18 cellular contexts compared by ENCODE assay signal in genomic region chr21:27519357-27519756, GRCh38.
A peak's percentile ranks its signal among the peaks of the same experiment; 100 is the strongest.
DNase-seq lines count a peak whose midpoint lies in the region; ATAC-seq and TF ChIP-seq lines count a peak whose summit lies in the region.
"Had no signal": no experiment of that assay in that cellular context is flagged by ENCODE, and none has a peak within 500 bp of the region (broad histone marks: within the 10 kb centered on the region; RNA-seq: fewer than 3 reads in every experiment).

No MANE protein-coding gene starts in this region.

- no peaks in the 10 kb centered on the region for H3K36me3 ChIP-seq in brain microvascular endothelial cell (replicated peaks)
- H3K36me3 ChIP-seq: BLaER1 treated with 17β-estradiol and CSF1 and Interleukin-3, amounts not matched to agents 10 nM and 100 nM; prostate gland had no signal

- no peak overlapping the region for H3K4me3 ChIP-seq in AG10803 (ENCODE audit: low read length)
- no peak overlapping the region for H3K4me3 ChIP-seq in LNCaP clone FGC (ENCODE audit: low read depth, low read length)
- no peak overlapping the region for H3K4me3 ChIP-seq in brain microvascular endothelial cell (ENCODE audit: low read depth, low read length)
- H3K4me3 ChIP-seq: BLaER1 treated with 17β-estradiol and CSF1 and Interleukin-3, amounts not matched to agents 10 nM and 100 nM; GM23338; prostate gland had no signal

- H3K27ac Mint-ChIP-seq in activated T-helper 17 cell treated with anti-CD3 and anti-CD28 coated beads, Interleukin-2, amount 50 U/mL, for 72 hours: no peak overlapping the region
- H3K27ac Mint-ChIP-seq in Calu3 (ENCODE audit: unreplicated experiment): no peak overlapping the region
- H3K27ac Mint-ChIP-seq: activated CD8-positive, alpha-beta memory T cell treated with anti-CD3 and anti-CD28 coated beads, Interleukin-2, amount 10 ng/mL, durations not matched to agents 7 days and 5 days; activated naive CD4-positive, alpha-beta T cell treated with anti-CD3 and anti-CD28 coated beads, Interleukin-2, amount 50 U/mL, for 24 hours; dendritic cell treated with granulocyte-macrophage colony-stimulating factor and Interleukin-4, amounts not matched to agents 40 ng/mL and 50 ng/mL, for 4 days; GM23338; type B pancreatic cell had no signal

- H3K27ac ChIP-seq in brain microvascular endothelial cell: peak overlapping the region; percentile 72
- H3K27ac ChIP-seq: BLaER1 treated with 17β-estradiol and CSF1 and Interleukin-3, amounts not matched to agents 10 nM and 100 nM; prostate gland had no signal

- CTCF ChIA-PET in Calu3 (lab: Charles Lee): no interaction called here

- H3K27me3 Mint-ChIP-seq in activated T-helper 17 cell treated with anti-CD3 and anti-CD28 coated beads, Interleukin-2, amount 50 U/mL, for 72 hours: no peaks in the 10 kb centered on the region
- H3K27me3 Mint-ChIP-seq in Calu3 (ENCODE audit: unreplicated experiment): no peaks in the 10 kb centered on the region
- H3K27me3 Mint-ChIP-seq: activated CD8-positive, alpha-beta memory T cell treated with anti-CD3 and anti-CD28 coated beads, Interleukin-2, amount 10 ng/mL, durations not matched to agents 7 days and 5 days; activated naive CD4-positive, alpha-beta T cell treated with anti-CD3 and anti-CD28 coated beads, Interleukin-2, amount 50 U/mL, for 24 hours; dendritic cell treated with granulocyte-macrophage colony-stimulating factor and Interleukin-4, amounts not matched to agents 40 ng/mL and 50 ng/mL, for 4 days; type B pancreatic cell had no signal

- intact Hi-C loops in Calu3 (cut with micrococcal nuclease; ENCODE audit: unreplicated experiment): no loop called here

- no peaks in the 10 kb centered on the region for H3K27me3 ChIP-seq in brain microvascular endothelial cell (replicated peaks)
- H3K27me3 ChIP-seq: BLaER1 treated with 17β-estradiol and CSF1 and Interleukin-3, amounts not matched to agents 10 nM and 100 nM had no signal

- ATAC-seq in activated T-helper 17 cell treated with anti-CD3 and anti-CD28 coated beads, Interleukin-2, amount 50 U/mL, for 72 hours (replicated peaks): no peak
- no peak for ATAC-seq in GM21528 (IDR thresholded peaks at IDR 0.05; ENCODE audit: low FRiP score, unreplicated experiment)
- ATAC-seq: activated CD8-positive, alpha-beta memory T cell treated with anti-CD3 and anti-CD28 coated beads, Interleukin-2, amount 10 ng/mL, durations not matched to agents 7 days and 5 days; GM23338 had no signal

- no peaks in the 10 kb centered on the region for H3K4me1 Mint-ChIP-seq in activated T-helper 17 cell treated with anti-CD3 and anti-CD28 coated beads, Interleukin-2, amount 50 U/mL, for 72 hours
- peaks cover 6% of the 10 kb centered on the region for H3K4me1 Mint-ChIP-seq in Calu3 (ENCODE audit: low read depth, unreplicated experiment)
- H3K4me1 Mint-ChIP-seq: activated CD8-positive, alpha-beta memory T cell treated with anti-CD3 and anti-CD28 coated beads, Interleukin-2, amount 10 ng/mL, durations not matched to agents 7 days and 5 days; activated naive CD4-positive, alpha-beta T cell treated with anti-CD3 and anti-CD28 coated beads, Interleukin-2, amount 50 U/mL, for 24 hours; GM23338 had no signal

- in situ Hi-C loops in brain microvascular endothelial cell (cut with HindIII; ENCODE audit: low pct_ligation_motif_present, low sequenced_read_pairs): no loop called here

- no TSS peak for BruUV-seq in Calu3 (replicated peaks; lab: Mats Ljungman, UMichigan)

- H3K9me3 Mint-ChIP-seq in activated T-helper 17 cell treated with anti-CD3 and anti-CD28 coated beads, Interleukin-2, amount 50 U/mL, for 72 hours: peaks cover 18% of the 10 kb centered on the region
- H3K9me3 Mint-ChIP-seq in Calu3 (ENCODE audit: low read depth, unreplicated experiment): no peaks in the 10 kb centered on the region
- H3K9me3 Mint-ChIP-seq: type B pancreatic cell had no signal

- DNase-seq in AG10803 (ENCODE audit: low read depth): peak; percentile 75
- DNase-seq in LNCaP clone FGC (ENCODE audit: low read depth): peak; percentile 32
- DNase-seq in brain microvascular endothelial cell: peak; percentile 80
- DNase-seq in iris pigment epithelial cell (ENCODE audit: low read depth): peak; percentile 91
- no peak for DNase-seq in T-helper 9 cell
- DNase-seq in Calu3: no peak
- DNase-seq: activated CD8-positive, alpha-beta memory T cell treated with anti-CD3 and anti-CD28 coated beads, Interleukin-2, amount 10 ng/mL, durations not matched to agents 7 days and 5 days; Kasumi-1; NCI-H2081; NK-92 treated with Interleukin-12 subunit alpha and Interleukin-12 subunit beta, amount 100 ng/mL, for 24 hours had no signal

- TF ChIP-seq CTCF in AG10803 (conservative IDR thresholded peaks at IDR 0.05; ENCODE audit: low read length) (no peak), LNCaP clone FGC (IDR thresholded peaks at IDR 0.05; ENCODE audit: control insufficient read depth, extremely low read depth, insufficient read depth) (no peak), brain microvascular endothelial cell (IDR thresholded peaks at IDR 0.05; ENCODE audit: low read depth, low read length, missing control alignments) (no peak), Calu3 (IDR thresholded peaks at IDR 0.05; ENCODE audit: unreplicated experiment) (no peak)

- H3K36me3 Mint-ChIP-seq in activated T-helper 17 cell treated with anti-CD3 and anti-CD28 coated beads, Interleukin-2, amount 50 U/mL, for 72 hours (ENCODE audit: low read depth): no peaks in the 10 kb centered on the region
- H3K36me3 Mint-ChIP-seq in Calu3 (ENCODE audit: insufficient read depth, unreplicated experiment): no peaks in the 10 kb centered on the region
- H3K36me3 Mint-ChIP-seq: activated CD8-positive, alpha-beta memory T cell treated with anti-CD3 and anti-CD28 coated beads, Interleukin-2, amount 10 ng/mL, durations not matched to agents 7 days and 5 days; activated naive CD4-positive, alpha-beta T cell treated with anti-CD3 and anti-CD28 coated beads, Interleukin-2, amount 50 U/mL, for 24 hours; type B pancreatic cell had no signal

- H3K4me3 Mint-ChIP-seq in activated T-helper 17 cell treated with anti-CD3 and anti-CD28 coated beads, Interleukin-2, amount 50 U/mL, for 72 hours: no peak overlapping the region
- no peak overlapping the region for H3K4me3 Mint-ChIP-seq in Calu3 (ENCODE audit: low read depth, unreplicated experiment)
- H3K4me3 Mint-ChIP-seq: activated CD8-positive, alpha-beta memory T cell treated with anti-CD3 and anti-CD28 coated beads, Interleukin-2, amount 10 ng/mL, durations not matched to agents 7 days and 5 days; activated naive CD4-positive, alpha-beta T cell treated with anti-CD3 and anti-CD28 coated beads, Interleukin-2, amount 50 U/mL, for 24 hours; dendritic cell treated with granulocyte-macrophage colony-stimulating factor and Interleukin-4, amounts not matched to agents 40 ng/mL and 50 ng/mL, for 4 days; GM23338; type B pancreatic cell had no signal

Comparison
In these comparisons a context has a peak if more than half of its experiments do, and no peak if none do; other contexts are left out.
1. DNase-seq: peak in AG10803 (single experiment), LNCaP clone FGC (single experiment), brain microvascular endothelial cell (single experiment) and iris pigment epithelial cell (single experiment); none in T-helper 9 cell (single experiment) and Calu3 (single experiment).